Comparison of ENCODE assay signal across 31 cellular contexts in the genomic region with DNA sequence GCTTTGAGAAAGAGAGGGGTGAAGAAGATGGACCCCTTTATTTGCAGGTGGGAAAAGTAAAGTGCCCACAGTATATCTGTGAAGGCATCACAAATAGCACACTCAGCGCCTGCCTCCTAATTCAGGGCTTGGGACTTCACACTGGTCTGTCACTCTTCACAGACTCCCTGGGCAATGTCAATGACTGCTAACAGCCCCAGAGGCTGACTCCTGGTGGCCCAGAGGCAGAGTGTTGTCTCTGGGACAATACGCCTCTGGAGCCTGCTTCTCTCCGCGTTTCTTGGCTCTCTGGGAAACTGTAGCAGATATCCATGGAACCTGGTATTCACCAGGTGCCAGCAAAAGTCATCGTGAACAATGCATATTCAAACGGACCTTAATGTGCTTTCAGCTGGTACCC.
A peak's percentile ranks its signal among the peaks of the same experiment; 100 is the strongest.
DNase-seq lines count a peak whose midpoint lies in the region; ATAC-seq and TF ChIP-seq lines count a peak whose summit lies in the region.
"Had no signal": no experiment of that assay in that cellular context is flagged by ENCODE, and none has a peak within 500 bp of the region (broad histone marks: within the 10 kb centered on the region; RNA-seq: fewer than 3 reads in every experiment).

No MANE protein-coding gene starts in this region.

- H3K27ac ChIP-seq in mammary epithelial cell (ENCODE audit: insufficient read depth, low read depth, low read length), result no peak overlapping the region
- H3K27ac ChIP-seq in hepatocyte, result peak overlapping the region; percentile 88
- H3K27ac ChIP-seq: esophagus squamous epithelium, skin epidermis, stomach, thyroid gland, vagina had no signal

- ATAC-seq in SK-N-SH treated with all-trans-retinoic acid at 6 μM for 48 hours, result peak; percentile 29; the same call in 2 of the 3 replicates
- ATAC-seq in natural killer cell, result no peak
- ATAC-seq: effector memory CD8-positive, alpha-beta T cell; left lobe of liver had no signal

- H3K4me3 ChIP-seq in mammary epithelial cell (replicated peaks in 1 of 3; ENCODE audit: insufficient read depth in 1 of 3, low read depth in 2 of 3, low read length in 3 of 3), result no peak overlapping the region
- no peak overlapping the region for H3K4me3 ChIP-seq in hepatocyte
- H3K4me3 ChIP-seq: esophagus squamous epithelium, skin epidermis, stomach, thyroid gland, vagina had no signal

- H3K9me3 ChIP-seq in mammary epithelial cell (replicated peaks; ENCODE audit: insufficient read depth, low read length) (no peaks in the 10 kb centered on the region), hepatocyte (ENCODE audit: low read depth) (no peaks in the 10 kb centered on the region)
- H3K9me3 ChIP-seq: esophagus squamous epithelium, stomach, thyroid gland, vagina had no signal

- H3K27ac Mint-ChIP-seq in MCF 10A (ENCODE audit: low read depth, unreplicated experiment) (no peak overlapping the region), natural killer cell (no peak overlapping the region)
- H3K27ac Mint-ChIP-seq in activated naive CD4-positive, alpha-beta T cell treated with anti-CD3 and anti-CD28 coated beads for 36 hours, result no peak overlapping the region
- H3K27ac Mint-ChIP-seq: activated naive CD4-positive, alpha-beta T cell treated with anti-CD3 and anti-CD28 coated beads, Interleukin-2, amount 50 U/mL, for 24 hours; activated T-helper 1 cell treated with anti-CD3 and anti-CD28 coated beads, Interleukin-12 subunit alpha, Interleukin-12 subunit beta, Interleukin-2, Interleukin-4 antibody, amounts not matched to agents 30 ng/mL and 10 ng/mL and 1 ng/mL, durations not matched to agents 14 hours and 24 hours and 36 hours; B cell; effector memory CD8-positive, alpha-beta T cell; naive B cell had no signal

- no peak overlapping the region for H3K9ac ChIP-seq in mammary epithelial cell (ENCODE audit: insufficient read depth, low read length)

- POLR2A ChIA-PET in MCF 10A (lab: Yijun Ruan, JAX), result interaction anchor here (2.1 kb wide), 1 partner anchor 25 kb away, joined by 10 read pairs; no protein-coding TSS in a partner anchor

- TF ChIP-seq CTCF in mammary epithelial cell (conservative IDR thresholded peaks at IDR 0.05 in 1 of 2, IDR thresholded peaks at IDR 0.05 in 1 of 2; ENCODE audit: extremely low read depth in 1 of 2, insufficient read depth in 1 of 2, low read depth in 1 of 2, low read length in 2 of 2) (no peak), MCF 10A (IDR thresholded peaks at IDR 0.05; ENCODE audit: unreplicated experiment) (no peak), hepatocyte (IDR thresholded peaks at IDR 0.05; ENCODE audit: poor library complexity) (no peak), natural killer cell (IDR thresholded peaks at IDR 0.05) (no peak)

- no peak overlapping the region for H2AFZ ChIP-seq in mammary epithelial cell (ENCODE audit: low read depth, low read length)
- H2AFZ ChIP-seq in hepatocyte, result no peak overlapping the region

- H3K9me2 ChIP-seq in hepatocyte (replicated peaks; ENCODE audit: insufficient read depth), result no peaks in the 10 kb centered on the region

- H3K4me2 ChIP-seq in mammary epithelial cell (ENCODE audit: insufficient read depth, low read depth, low read length), result peak overlapping the region; percentile 52
- H3K4me2 ChIP-seq in hepatocyte, result no peak overlapping the region

- H3K4me1 Mint-ChIP-seq in MCF 10A (ENCODE audit: insufficient read depth, unreplicated experiment) (peaks cover 7% of the 10 kb centered on the region), natural killer cell (peaks cover 8 to 14% of the 10 kb centered on the region in 2 donors)
- no peaks in the 10 kb centered on the region for H3K4me1 Mint-ChIP-seq in activated naive CD4-positive, alpha-beta T cell treated with anti-CD3 and anti-CD28 coated beads for 36 hours (ENCODE audit: low read depth)
- H3K4me1 Mint-ChIP-seq: activated naive CD4-positive, alpha-beta T cell treated with anti-CD3 and anti-CD28 coated beads, Interleukin-2, amount 50 U/mL, for 24 hours; B cell; CD8-positive, alpha-beta memory T cell; naive B cell had no signal

- intact Hi-C loops in mammary epithelial cell (cut with micrococcal nuclease) (no loop called here), MCF 10A (cut with micrococcal nuclease) (no loop called here), natural killer cell (cut with micrococcal nuclease) (no loop called here)
- intact Hi-C loops in activated naive CD4-positive, alpha-beta T cell treated with anti-CD3 and anti-CD28 coated beads for 36 hours (cut with micrococcal nuclease), result no loop called here

- TF ChIP-seq POLR2A in erythroblast (IDR thresholded peaks at IDR 0.05; ENCODE audit: low read length), result no peak

- peaks cover 19% of the 10 kb centered on the region for H3K4me1 ChIP-seq in mammary epithelial cell (ENCODE audit: insufficient read depth, low read length)
- H3K4me1 ChIP-seq in hepatocyte (ENCODE audit: insufficient read depth), result peaks cover 6% of the 10 kb centered on the region
- H3K4me1 ChIP-seq: vagina had no signal

- CTCF ChIA-PET in mammary epithelial cell (lab: Charles Lee; ENCODE audit: low non-redundant PET), result no interaction called here
- CTCF ChIA-PET in MCF 10A (lab: Yijun Ruan, JAX), result no interaction called here
- CTCF ChIA-PET in activated naive CD4-positive, alpha-beta T cell treated with anti-CD3 and anti-CD28 coated beads for 36 hours (lab: Charles Lee), result no interaction called here

- H3K9me3 Mint-ChIP-seq in MCF 10A (ENCODE audit: unreplicated experiment) (no peaks in the 10 kb centered on the region), natural killer cell (no peaks in the 10 kb centered on the region)
- H3K9me3 Mint-ChIP-seq in activated naive CD4-positive, alpha-beta T cell treated with anti-CD3 and anti-CD28 coated beads for 36 hours, result no peaks in the 10 kb centered on the region
- H3K9me3 Mint-ChIP-seq: activated naive CD4-positive, alpha-beta T cell treated with anti-CD3 and anti-CD28 coated beads, Interleukin-2, amount 50 U/mL, for 24 hours; CD8-positive, alpha-beta memory T cell; effector memory CD8-positive, alpha-beta T cell had no signal

- H4K20me1 ChIP-seq in mammary epithelial cell (ENCODE audit: insufficient read depth, low read length), result no peaks in the 10 kb centered on the region
- H4K20me1 ChIP-seq in hepatocyte (ENCODE audit: insufficient read depth, poor library complexity, severe bottlenecking), result no peaks in the 10 kb centered on the region

- no TSS peak for BruUV-seq in mammary epithelial cell (replicated peaks; lab: Mats Ljungman, UMichigan)
- no TSS peak for BruUV-seq in MCF 10A (replicated peaks; lab: Mats Ljungman, UMichigan)

- DNase-seq in mammary epithelial cell (no peak), MCF 10A (ENCODE audit: unreplicated experiment) (no peak), hepatocyte (ENCODE audit: low spot score) (no peak), natural killer cell (no peak), erythroblast (lab: John Stamatoyannopoulos, UW) (no peak), NCI-H187 (lab: John Stamatoyannopoulos, UW) (no peak)
- no peak for DNase-seq in activated naive CD4-positive, alpha-beta T cell treated with anti-CD3 and anti-CD28 coated beads for 36 hours
- DNase-seq: activated CD4-positive, alpha-beta T cell treated with anti-CD3 and anti-CD28 coated beads, Interleukin-2, amount 50 U/mL, for 4 hours; CD8-positive, alpha-beta memory T cell; cortex of kidney; effector memory CD8-positive, alpha-beta T cell; esophagus squamous epithelium; GF-D8; hippocampal formation; KG1; naive B cell; NCI-H1436; NCI-H2171 treated with DMSO at 0.1 percent for 48 hours; NCI-H524; SHP77; stimulated activated CD8-positive, alpha-beta memory T cell treated with anti-CD3 and anti-CD28 coated beads, Interleukin-4, amount 100 ng/mL, for 48 hours; stomach; T1000; thyroid gland had no signal

- in situ Hi-C loops in mammary epithelial cell (cut with MboI; ENCODE audit: low sequenced_read_pairs in 2 of 2), result no loop called here

- no CpG with 5 or more reads among the region's 6 CpGs for WGBS in mammary epithelial cell (ENCODE audit: low coverage, missing lambda C conversion rate)
- WGBS in hepatocyte (ENCODE audit: low lambda C conversion rate, missing lambda C conversion rate), result 72% methylated on average over 6 of the region's 6 CpGs

- H3K36me3 ChIP-seq in mammary epithelial cell (ENCODE audit: insufficient read depth, low read length) (no peaks in the 10 kb centered on the region), hepatocyte (replicated peaks; ENCODE audit: insufficient read depth, low read depth) (no peaks in the 10 kb centered on the region)
- H3K36me3 ChIP-seq: esophagus squamous epithelium, stomach, thyroid gland, vagina had no signal

- no peak overlapping the region for H3K4me3 Mint-ChIP-seq in MCF 10A (ENCODE audit: unreplicated experiment)
- H3K4me3 Mint-ChIP-seq in activated naive CD4-positive, alpha-beta T cell treated with anti-CD3 and anti-CD28 coated beads for 36 hours, result no peak overlapping the region
- H3K4me3 Mint-ChIP-seq in natural killer cell, result no peak overlapping the region
- H3K4me3 Mint-ChIP-seq: activated naive CD4-positive, alpha-beta T cell treated with anti-CD3 and anti-CD28 coated beads, Interleukin-2, amount 50 U/mL, for 24 hours; activated T-helper 1 cell treated with anti-CD3 and anti-CD28 coated beads, Interleukin-12 subunit alpha, Interleukin-12 subunit beta, Interleukin-2, Interleukin-4 antibody, amounts not matched to agents 30 ng/mL and 10 ng/mL and 1 ng/mL, durations not matched to agents 14 hours and 24 hours and 36 hours; B cell; CD8-positive, alpha-beta memory T cell; effector memory CD8-positive, alpha-beta T cell; naive B cell had no signal

- dilution Hi-C loops in mammary epithelial cell (cut with HindIII; ENCODE audit: low sequenced_read_pairs), result no loop called here

- H3K79me2 ChIP-seq in mammary epithelial cell (ENCODE audit: insufficient read depth, low read length) (no peaks in the 10 kb centered on the region), hepatocyte (no peaks in the 10 kb centered on the region)

- H3K36me3 Mint-ChIP-seq in MCF 10A (ENCODE audit: insufficient read depth, unreplicated experiment), result peaks cover 11% of the 10 kb centered on the region
- peaks cover 21% of the 10 kb centered on the region for H3K36me3 Mint-ChIP-seq in activated naive CD4-positive, alpha-beta T cell treated with anti-CD3 and anti-CD28 coated beads for 36 hours (ENCODE audit: low read depth)
- no peaks in the 10 kb centered on the region for H3K36me3 Mint-ChIP-seq in natural killer cell

- H3K27me3 Mint-ChIP-seq in MCF 10A (ENCODE audit: insufficient read depth, unreplicated experiment) (no peaks in the 10 kb centered on the region), natural killer cell (ENCODE audit: low read depth in 2 of 2) (no peaks in the 10 kb centered on the region)
- no peaks in the 10 kb centered on the region for H3K27me3 Mint-ChIP-seq in activated naive CD4-positive, alpha-beta T cell treated with anti-CD3 and anti-CD28 coated beads for 36 hours (ENCODE audit: low read depth)
- H3K27me3 Mint-ChIP-seq: activated naive CD4-positive, alpha-beta T cell treated with anti-CD3 and anti-CD28 coated beads, Interleukin-2, amount 50 U/mL, for 24 hours; B cell; CD8-positive, alpha-beta memory T cell; effector memory CD8-positive, alpha-beta T cell; naive B cell had no signal

- H3K27me3 ChIP-seq in mammary epithelial cell (ENCODE audit: insufficient read depth, low read length) (no peaks in the 10 kb centered on the region), hepatocyte (no peaks in the 10 kb centered on the region)
- H3K27me3 ChIP-seq: esophagus squamous epithelium, stomach, thyroid gland, vagina had no signal
